Comparison of ENCODE assay signal across 1 cellular context in the genomic region with DNA sequence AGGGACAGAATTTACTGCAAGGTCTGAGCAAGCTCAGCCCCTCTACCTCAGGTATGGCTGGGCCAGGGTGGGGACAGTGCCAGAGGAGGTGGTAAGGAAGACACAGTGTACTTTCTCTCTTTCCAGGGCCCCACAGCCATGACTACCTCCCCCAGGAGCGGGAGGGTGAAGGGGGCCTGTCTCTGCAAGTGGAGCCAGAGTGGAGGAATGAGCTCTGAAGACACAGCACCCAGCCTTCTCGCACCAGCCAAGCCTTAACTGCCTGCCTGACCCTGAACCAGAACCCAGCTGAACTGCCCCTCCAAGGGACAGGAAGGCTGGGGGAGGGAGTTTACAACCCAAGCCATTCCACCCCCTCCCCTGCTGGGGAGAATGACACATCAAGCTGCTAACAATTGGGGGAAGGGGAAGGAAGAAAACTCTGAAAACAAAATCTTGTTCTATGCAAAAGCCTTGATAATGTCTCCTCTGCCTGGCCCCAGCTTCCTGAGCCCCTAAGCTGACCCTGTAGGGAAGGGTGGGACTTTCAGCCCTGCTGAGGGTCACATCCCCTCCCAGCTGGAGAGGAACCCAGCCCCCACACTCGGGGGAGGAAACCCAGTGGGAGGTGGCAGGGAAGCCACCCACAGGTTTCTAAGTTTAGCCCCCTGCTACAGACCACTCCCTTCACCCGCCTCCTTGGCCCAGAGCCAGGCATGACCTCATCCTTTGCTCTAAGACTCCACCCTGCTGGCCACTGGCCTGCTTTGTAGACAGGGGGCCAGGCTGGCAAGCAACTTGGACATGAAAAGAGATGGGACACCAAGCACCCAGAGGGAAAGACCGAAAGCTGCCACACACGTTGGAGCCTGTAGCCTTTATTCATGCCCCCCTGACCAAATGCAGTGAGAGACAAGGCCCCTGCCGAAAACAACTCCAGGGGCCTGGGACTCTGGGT.
TF ChIP-seq lines count a peak whose summit lies in the region.

No MANE protein-coding gene starts in this region.

TF ChIP-seq in K562, 482 proteins besides CTCF, POLR2A, EP300 and RAD21 (continued from another document and continues in another):
- TF ChIP-seq ZNF592 (IDR thresholded peaks at IDR 0.05) (peak; percentile 79), BHLHE40 (IDR thresholded peaks at IDR 0.05; ENCODE audit: low read length) (peak; percentile 33), BCOR (IDR thresholded peaks at IDR 0.05) (peak; percentile 47; the same call in 1 of the 2 replicates), STAG1 (CRISPR knock-in tag; IDR thresholded peaks at IDR 0.05; ENCODE audit: borderline replicate concordance) (no peak), POLR3G (IDR thresholded peaks at IDR 0.05; ENCODE audit: extremely low read depth, insufficient read length, insufficient replicate concordance) (no peak), ZNF77 (CRISPR knock-in tag; IDR thresholded peaks at IDR 0.05) (peak; percentile 78; the same call in 1 of the 2 replicates), CBX2 (IDR thresholded peaks at IDR 0.05; ENCODE audit: insufficient read depth, low read length, poor library complexity, severe bottlenecking) (no peak), KAT8 (IDR thresholded peaks at IDR 0.05; ENCODE audit: low read depth) (no peak), HDGF (IDR thresholded peaks at IDR 0.05) (peak; percentile 44; the same call in 1 of the 2 replicates), GABPA (tag; conservative IDR thresholded peaks at IDR 0.05; ENCODE audit: low read depth) (peak; percentile 64), ZNF778 (CRISPR knock-in tag; IDR thresholded peaks at IDR 0.05) (no peak), IRF2 (CRISPR knock-in tag; IDR thresholded peaks at IDR 0.05) (no peak), MAFG (tag; conservative IDR thresholded peaks at IDR 0.05) (peak; percentile 74), HNRNPL (IDR thresholded peaks at IDR 0.05; ENCODE audit: low read depth, low read length) (0 out of 2 replicates have a peak, but pooled peaks have one; percentile 18), SMAD1 (IDR thresholded peaks at IDR 0.05; ENCODE audit: low read depth, low read length, partially characterized antibody) (peak; percentile 97), ESRRB (CRISPR knock-in tag; IDR thresholded peaks at IDR 0.05; ENCODE audit: borderline replicate concordance) (no peak), CHD7 (IDR thresholded peaks at IDR 0.05; ENCODE audit: low read depth, low read length) (no peak), ZSCAN32 (CRISPR knock-in tag; IDR thresholded peaks at IDR 0.05) (peak; percentile 58; the same call in 1 of the 2 replicates), RB1 (IDR thresholded peaks at IDR 0.05; ENCODE audit: low read depth) (peak; percentile 31; the same call in 1 of the 2 replicates), REST (CRISPR knock-in tag; IDR thresholded peaks at IDR 0.05; ENCODE audit: low read depth) (no peak), TEAD2 (tag; IDR thresholded peaks at IDR 0.05) (no peak)
- TF ChIP-seq, protein P1, sequence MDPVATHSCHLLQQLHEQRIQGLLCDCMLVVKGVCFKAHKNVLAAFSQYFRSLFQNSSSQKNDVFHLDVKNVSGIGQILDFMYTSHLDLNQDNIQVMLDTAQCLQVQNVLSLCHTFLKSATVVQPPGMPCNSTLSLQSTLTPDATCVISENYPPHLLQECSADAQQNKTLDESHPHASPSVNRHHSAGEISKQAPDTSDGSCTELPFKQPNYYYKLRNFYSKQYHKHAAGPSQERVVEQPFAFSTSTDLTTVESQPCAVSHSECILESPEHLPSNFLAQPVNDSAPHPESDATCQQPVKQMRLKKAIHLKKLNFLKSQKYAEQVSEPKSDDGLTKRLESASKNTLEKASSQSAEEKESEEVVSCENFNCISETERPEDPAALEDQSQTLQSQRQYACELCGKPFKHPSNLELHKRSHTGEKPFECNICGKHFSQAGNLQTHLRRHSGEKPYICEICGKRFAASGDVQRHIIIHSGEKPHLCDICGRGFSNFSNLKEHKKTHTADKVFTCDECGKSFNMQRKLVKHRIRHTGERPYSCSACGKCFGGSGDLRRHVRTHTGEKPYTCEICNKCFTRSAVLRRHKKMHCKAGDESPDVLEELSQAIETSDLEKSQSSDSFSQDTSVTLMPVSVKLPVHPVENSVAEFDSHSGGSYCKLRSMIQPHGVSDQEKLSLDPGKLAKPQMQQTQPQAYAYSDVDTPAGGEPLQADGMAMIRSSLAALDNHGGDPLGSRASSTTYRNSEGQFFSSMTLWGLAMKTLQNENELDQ (CRISPR knock-in tag; IDR thresholded peaks at IDR 0.05; ENCODE audit: borderline replicate concordance) = no peak
- TF ChIP-seq, protein P2, sequence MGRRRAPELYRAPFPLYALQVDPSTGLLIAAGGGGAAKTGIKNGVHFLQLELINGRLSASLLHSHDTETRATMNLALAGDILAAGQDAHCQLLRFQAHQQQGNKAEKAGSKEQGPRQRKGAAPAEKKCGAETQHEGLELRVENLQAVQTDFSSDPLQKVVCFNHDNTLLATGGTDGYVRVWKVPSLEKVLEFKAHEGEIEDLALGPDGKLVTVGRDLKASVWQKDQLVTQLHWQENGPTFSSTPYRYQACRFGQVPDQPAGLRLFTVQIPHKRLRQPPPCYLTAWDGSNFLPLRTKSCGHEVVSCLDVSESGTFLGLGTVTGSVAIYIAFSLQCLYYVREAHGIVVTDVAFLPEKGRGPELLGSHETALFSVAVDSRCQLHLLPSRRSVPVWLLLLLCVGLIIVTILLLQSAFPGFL (CRISPR knock-in tag; IDR thresholded peaks at IDR 0.05) = no peak
